ENCODE assay signal across 10 cellular contexts in the genomic region with DNA sequence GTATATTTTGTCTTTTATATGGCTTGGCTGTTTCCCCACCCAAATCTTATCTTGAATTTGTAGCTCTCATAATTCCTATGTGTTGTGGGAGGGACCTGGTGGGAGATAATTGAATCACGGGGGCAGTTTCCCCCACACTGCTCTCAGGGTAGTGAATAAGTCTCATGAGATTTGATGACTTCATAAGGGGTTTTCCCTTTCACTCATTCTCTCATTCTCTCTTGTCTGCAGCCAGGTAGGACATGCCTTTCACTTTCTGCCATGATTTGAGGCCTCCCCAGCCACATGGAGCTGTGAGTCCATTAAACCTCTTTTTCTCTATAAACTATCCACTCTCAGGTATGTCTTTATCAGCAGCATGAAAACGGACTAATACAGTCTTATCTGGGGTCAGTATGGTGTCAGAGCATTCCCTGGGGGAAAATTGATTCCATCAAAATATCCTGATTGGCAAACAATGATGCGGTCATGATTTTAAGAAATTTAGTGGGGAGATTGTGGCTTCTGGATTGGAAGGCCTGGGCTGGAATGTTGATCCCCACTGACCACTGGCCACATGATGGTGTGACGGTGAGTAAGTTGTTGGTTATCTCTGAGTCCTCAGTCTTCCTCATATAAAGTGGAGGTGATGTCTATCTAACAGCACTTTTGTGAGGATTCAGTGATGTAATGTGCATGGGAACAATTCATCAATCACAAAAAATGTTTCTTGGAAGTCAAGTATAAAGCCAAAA. TPM values are rescaled to one million over a fixed set of nuclear protein-coding genes. Genes with fewer than 3 reads are reported as not detected.
DNase-seq lines count a peak whose midpoint lies in the region; ATAC-seq and TF ChIP-seq lines count a peak whose summit lies in the region.
"Had no signal": no experiment of that assay in that cellular context is flagged by ENCODE, and none has a peak within 500 bp of the region (broad histone marks: within the 10 kb centered on the region; RNA-seq: fewer than 3 reads in every experiment).

No MANE protein-coding gene starts in this region.

- no peak overlapping the region for H3K27ac ChIP-seq in breast epithelium

- H3K4me1 Mint-ChIP-seq in MCF 10A (ENCODE audit: insufficient read depth, unreplicated experiment): peaks cover 14% of the 10 kb centered on the region
- H3K4me1 Mint-ChIP-seq in activated naive CD8-positive, alpha-beta T cell treated with anti-CD3 and anti-CD28 coated beads, Interleukin-2, amount 50 U/mL, for 24 hours: peaks cover 55% of the 10 kb centered on the region
- H3K4me1 Mint-ChIP-seq in stimulated activated naive CD8-positive, alpha-beta T cell treated with anti-CD3 and anti-CD28 coated beads, Interleukin-15, Interleukin-2, amounts not matched to agents 100 ng/mL and 50 ng/mL, for 24 hours (ENCODE audit: low read depth): peaks cover 46% of the 10 kb centered on the region

- BruUV-seq in MCF 10A (replicated peaks; lab: Mats Ljungman, UMichigan): no TSS peak

- intact Hi-C loops in MCF 10A (cut with micrococcal nuclease): loop anchor here (10.0 kb wide), 1 partner anchor 212 kb away; no protein-coding TSS in a partner anchor
- intact Hi-C loops in breast epithelium (cut with DNase I; ENCODE audit: low total_unique reads): no loop called here
- intact Hi-C loops in cardiac septum (cut with DNase I): loop anchor here (5.0 kb wide), 1 partner anchor 105 kb away; no protein-coding TSS in a partner anchor

- no peak overlapping the region for H3K27ac Mint-ChIP-seq in MCF 10A (ENCODE audit: low read depth, unreplicated experiment)
- H3K27ac Mint-ChIP-seq in activated naive CD8-positive, alpha-beta T cell treated with anti-CD3 and anti-CD28 coated beads, Interleukin-2, amount 50 U/mL, for 24 hours: peak overlapping the region; percentile 86
- peak overlapping the region; percentile 72 for H3K27ac Mint-ChIP-seq in stimulated activated naive CD8-positive, alpha-beta T cell treated with anti-CD3 and anti-CD28 coated beads, Interleukin-15, Interleukin-2, amounts not matched to agents 100 ng/mL and 50 ng/mL, for 24 hours

- ATAC-seq in HG03108 (IDR thresholded peaks at IDR 0.05; ENCODE audit: unreplicated experiment): peak; percentile 76
- ATAC-seq in activated naive CD8-positive, alpha-beta T cell treated with anti-CD3 and anti-CD28 coated beads, Interleukin-2, amount 50 U/mL, for 24 hours: peak; percentile 84

- H3K4me1 ChIP-seq in breast epithelium: no peaks in the 10 kb centered on the region

- peak; percentile 28 for DNase-seq in MCF 10A (ENCODE audit: unreplicated experiment)
- DNase-seq in breast epithelium (ENCODE audit: low spot score in 2 of 2): no peak
- DNase-seq in activated naive CD8-positive, alpha-beta T cell treated with anti-CD3 and anti-CD28 coated beads, Interleukin-2, amount 50 U/mL, for 24 hours: peak; percentile 31
- no peak for DNase-seq in germinal center (ENCODE audit: low spot score)
- no peak for DNase-seq in medulla oblongata (ENCODE audit: extremely low spot score)
- DNase-seq in cardiac septum (ENCODE audit: low spot score): no peak
- DNase-seq: amniotic stem cell, C1 segment of cervical spinal cord had no signal

- H3K36me3 Mint-ChIP-seq in MCF 10A (ENCODE audit: insufficient read depth, unreplicated experiment): no peaks in the 10 kb centered on the region
- peaks cover 7% of the 10 kb centered on the region for H3K36me3 Mint-ChIP-seq in activated naive CD8-positive, alpha-beta T cell treated with anti-CD3 and anti-CD28 coated beads, Interleukin-2, amount 50 U/mL, for 24 hours (ENCODE audit: low read depth)
- peaks cover 4% of the 10 kb centered on the region for H3K36me3 Mint-ChIP-seq in stimulated activated naive CD8-positive, alpha-beta T cell treated with anti-CD3 and anti-CD28 coated beads, Interleukin-15, Interleukin-2, amounts not matched to agents 100 ng/mL and 50 ng/mL, for 24 hours (ENCODE audit: low read depth)

- H3K4me3 Mint-ChIP-seq in MCF 10A (ENCODE audit: unreplicated experiment): no peak overlapping the region
- H3K4me3 Mint-ChIP-seq in activated naive CD8-positive, alpha-beta T cell treated with anti-CD3 and anti-CD28 coated beads, Interleukin-2, amount 50 U/mL, for 24 hours: peak overlapping the region; percentile 39
- H3K4me3 Mint-ChIP-seq in stimulated activated naive CD8-positive, alpha-beta T cell treated with anti-CD3 and anti-CD28 coated beads, Interleukin-15, Interleukin-2, amounts not matched to agents 100 ng/mL and 50 ng/mL, for 24 hours: peak overlapping the region; percentile 21

- peaks cover 6% of the 10 kb centered on the region for H3K9me3 Mint-ChIP-seq in MCF 10A (ENCODE audit: unreplicated experiment)
- H3K9me3 Mint-ChIP-seq in activated naive CD8-positive, alpha-beta T cell treated with anti-CD3 and anti-CD28 coated beads, Interleukin-2, amount 50 U/mL, for 24 hours: peaks cover 19% of the 10 kb centered on the region
- H3K9me3 Mint-ChIP-seq in stimulated activated naive CD8-positive, alpha-beta T cell treated with anti-CD3 and anti-CD28 coated beads, Interleukin-15, Interleukin-2, amounts not matched to agents 100 ng/mL and 50 ng/mL, for 24 hours: peaks cover 5% of the 10 kb centered on the region

- no peaks in the 10 kb centered on the region for H3K27me3 ChIP-seq in breast epithelium

- H3K4me3 ChIP-seq in breast epithelium: no peak overlapping the region

- TF ChIP-seq POLR2A in breast epithelium (IDR thresholded peaks at IDR 0.05): no peak

- CTCF ChIA-PET in MCF 10A (lab: Yijun Ruan, JAX): interaction anchor here (1.0 to 6.7 kb wide), 4 partner anchors 8 to 262 kb away, joined by 3 to 66 read pairs (median 4); no protein-coding TSS in a partner anchor

- H3K36me3 ChIP-seq in breast epithelium: no peaks in the 10 kb centered on the region

- TF ChIP-seq CTCF in MCF 10A (IDR thresholded peaks at IDR 0.05; ENCODE audit: unreplicated experiment) (no peak), breast epithelium (IDR thresholded peaks at IDR 0.05) (no peak)

- H3K9me3 ChIP-seq in breast epithelium: no peaks in the 10 kb centered on the region

- no peaks in the 10 kb centered on the region for H3K27me3 Mint-ChIP-seq in MCF 10A (ENCODE audit: insufficient read depth, unreplicated experiment)
- peaks cover 4% of the 10 kb centered on the region for H3K27me3 Mint-ChIP-seq in activated naive CD8-positive, alpha-beta T cell treated with anti-CD3 and anti-CD28 coated beads, Interleukin-2, amount 50 U/mL, for 24 hours
- H3K27me3 Mint-ChIP-seq in stimulated activated naive CD8-positive, alpha-beta T cell treated with anti-CD3 and anti-CD28 coated beads, Interleukin-15, Interleukin-2, amounts not matched to agents 100 ng/mL and 50 ng/mL, for 24 hours: peaks cover 9% of the 10 kb centered on the region

- POLR2A ChIA-PET in MCF 10A (lab: Yijun Ruan, JAX): interaction anchor here (0.8 to 2.2 kb wide), 2 partner anchors 27 to 101 kb away, joined by 3 to 4 read pairs; a partner anchor contains a TSS

RNA-seq across cellular contexts. Expression of a gene that starts 27.5 kb away (rescaled TPM):
- total RNA-seq in MCF 10A (2022): 61.7 and 76.0 TPM in 2 replicates
- 100 to 1,000 TPM; 133 to 206 (median 193) TPM for total RNA-seq in breast epithelium
- total RNA-seq in cardiac septum: 84.4 TPM

Comparison
In these comparisons a context has a peak if more than half of its experiments do, and no peak if none do; other contexts are left out.
1. DNase-seq: peak in MCF 10A (single experiment) and activated naive CD8-positive, alpha-beta T cell treated with anti-CD3 and anti-CD28 coated beads, Interleukin-2, amount 50 U/mL, for 24 hours (single experiment); none in breast epithelium (0 of 2), germinal center (single experiment), medulla oblongata (single experiment) and cardiac septum (single experiment).